In the genomic region with DNA sequence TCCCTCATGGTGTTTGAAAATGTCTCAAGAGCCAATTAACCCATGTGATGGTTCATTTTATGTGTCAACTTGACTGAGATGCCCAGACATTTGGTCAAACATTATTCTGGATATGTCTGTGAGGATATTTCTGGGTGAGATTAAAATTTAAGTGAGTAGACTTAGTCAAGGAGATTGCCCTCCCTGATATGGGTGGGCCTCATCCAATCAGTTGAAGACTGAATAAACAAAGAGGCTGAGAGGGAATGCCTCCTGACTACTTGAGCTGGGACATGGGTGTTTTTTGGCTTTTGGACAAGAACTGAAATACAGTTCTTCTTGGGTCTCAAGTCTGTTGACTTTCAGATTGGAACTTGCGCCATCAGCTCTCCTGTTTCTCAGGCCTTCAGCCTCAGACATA, we compare ENCODE assay signal across 8 cellular contexts.
"Had no signal": no experiment of that assay in that cellular context is flagged by ENCODE, and none has a peak within 500 bp of the region (broad histone marks: within the 10 kb centered on the region; RNA-seq: fewer than 3 reads in every experiment).

No MANE protein-coding gene starts in this region.

- FAIRE-seq: G401.6, GM12878, GM12891, GM12892, GM18507, GM19239 had no signal

- H3K4me3 ChIP-seq: GM12878 had no signal

- ATAC-seq: GM12878 had no signal

- DNase-seq: GDM1, GF-D8 had no signal
